In the genomic region with DNA sequence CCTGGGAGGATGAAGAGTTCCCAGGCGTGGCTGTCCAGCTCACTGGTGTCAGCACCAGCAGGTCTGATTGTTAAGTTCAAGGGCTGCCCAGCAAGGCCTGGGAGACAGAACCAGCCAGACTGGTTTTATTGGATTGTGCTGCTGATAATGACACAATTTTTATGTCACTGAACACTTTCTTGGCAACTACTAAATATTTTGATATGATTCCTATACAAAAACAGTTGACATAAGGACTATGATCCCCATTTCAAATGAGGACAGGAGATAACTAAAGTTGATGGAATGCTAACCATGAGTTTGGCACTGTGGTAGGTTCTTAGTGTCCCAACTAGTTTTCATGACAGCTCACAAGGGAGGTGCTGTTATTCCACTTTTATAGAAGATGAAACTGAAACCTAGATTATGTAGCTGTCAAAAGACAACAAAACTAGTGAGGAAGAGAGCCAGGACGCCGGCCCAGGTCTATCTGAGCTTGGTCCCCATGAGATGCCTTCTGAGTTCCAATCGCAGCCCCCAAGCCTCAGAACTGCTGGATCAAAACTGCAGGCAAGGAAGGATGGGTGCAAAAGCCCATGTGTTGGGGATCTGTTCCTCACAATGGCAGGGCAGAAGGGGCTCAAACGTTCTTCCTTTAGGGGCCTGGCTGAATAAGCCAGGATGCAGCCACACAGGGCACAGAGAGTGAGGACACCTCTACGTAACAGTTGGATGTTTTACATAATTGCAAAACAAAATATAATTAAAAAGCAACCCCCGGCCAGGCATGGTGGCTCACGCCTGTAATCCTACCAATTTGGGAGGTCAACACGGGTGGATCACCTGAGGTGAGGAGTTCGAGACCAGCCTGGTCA, we compare ENCODE assay signal across 14 cellular contexts. TPM values are rescaled to one million over a fixed set of nuclear protein-coding genes. Genes with fewer than 3 reads are reported as not detected.
DNase-seq lines count a peak whose midpoint lies in the region; ATAC-seq, FAIRE-seq and TF ChIP-seq lines count a peak whose summit lies in the region.
"Had no signal": no experiment of that assay in that cellular context is flagged by ENCODE, and none has a peak within 500 bp of the region (broad histone marks: within the 10 kb centered on the region; RNA-seq: fewer than 3 reads in every experiment).

No MANE protein-coding gene starts in this region.

- peak overlapping the region; percentile 26; the same call in 1 of the 2 replicates for H3K9ac ChIP-seq in KMS-11

- peak overlapping the region; percentile 56; the same call in 1 of the 2 replicates for H2AFZ ChIP-seq in KMS-11 (ENCODE audit: low read depth)

- no peaks in the 10 kb centered on the region for H3K79me2 ChIP-seq in KMS-11 (ENCODE audit: insufficient read depth, low read depth)

- H3K36me3 ChIP-seq in KMS-11 (ENCODE audit: insufficient read depth) (no peaks in the 10 kb centered on the region), small intestine (ENCODE audit: control insufficient read depth in 2 of 2, insufficient read depth in 2 of 2, low read length in 2 of 2) (no peaks in the 10 kb centered on the region)

- peak overlapping the region; percentile 70 for H3K4me2 ChIP-seq in KMS-11

- H3K9me3 ChIP-seq in small intestine (ENCODE audit: control insufficient read depth, low read depth) = no peaks in the 10 kb centered on the region

- peak; percentile 56 for DNase-seq in iPS-NIHi11 (ENCODE audit: low spot score)
- peak; percentile 96 for DNase-seq in small intestine
- DNase-seq in germinal center (ENCODE audit: low spot score) = no peak
- DNase-seq in NCI-H524 (lab: John Stamatoyannopoulos, UW) = no peak
- DNase-seq: activated T-cell treated with anti-CD3 and anti-CD28 coated beads for 4 hours; amniotic stem cell; CD4-positive, alpha-beta memory T cell; endodermal cell; NCI-H187 had no signal

- TF ChIP-seq CTCF in KMS-11 (conservative IDR thresholded peaks at IDR 0.05; ENCODE audit: low read depth, low read length) (no peak), VCaP (conservative IDR thresholded peaks at IDR 0.05) (no peak)

- H3K4me1 ChIP-seq in KMS-11 (ENCODE audit: low read depth, poor library complexity, severe bottlenecking) (peaks cover 35% of the 10 kb centered on the region), small intestine (ENCODE audit: control insufficient read depth in 2 of 2, insufficient read depth in 1 of 2, low read depth in 1 of 2, low read length in 1 of 2) (peaks cover 5 to 21% of the 10 kb centered on the region in 2 donors)

- ATAC-seq in HG03378 (IDR thresholded peaks at IDR 0.05; ENCODE audit: unreplicated experiment) (no peak), GM21360 (IDR thresholded peaks at IDR 0.05; ENCODE audit: unreplicated experiment) (no peak)

- H3K27me3 ChIP-seq in KMS-11 (ENCODE audit: insufficient read depth, low read depth) (no peaks in the 10 kb centered on the region), small intestine (ENCODE audit: control insufficient read depth in 2 of 2, insufficient read depth in 2 of 2, low read length in 2 of 2) (no peaks in the 10 kb centered on the region)

- H3K4me3 ChIP-seq in KMS-11 (IDR thresholded peaks at IDR 0.05; ENCODE audit: insufficient read depth, low read depth, low read length) (no peak overlapping the region), small intestine (ENCODE audit: low read depth in 1 of 2, low read length in 2 of 2) (no peak overlapping the region)

- WGBS in small intestine, 3 donors = 35 to 69% (median 49%) methylated on average over 10 of the region's 10 CpGs

- FAIRE-seq in small intestine (lab: Jason Lieb, UNC) = no peak

- H3K27ac ChIP-seq in KMS-11 (peak overlapping the region; percentile 54), VCaP (peak overlapping the region; percentile 94), small intestine (ENCODE audit: low read depth in 1 of 2, low read length in 1 of 2) (peak overlapping the region; percentile 66 to 83)

- H4K20me1 ChIP-seq in KMS-11 (ENCODE audit: insufficient read depth) = no peaks in the 10 kb centered on the region

RNA-seq across cellular contexts. Expression of gene COBL, which starts 52.8 kb away (rescaled TPM):
- polyA plus RNA-seq in small intestine = 10 to 100 TPM in 2 of 3 donors, 1 to 10 TPM in 1; 8.4 to 34.2 (median 30.8) TPM
- polyA plus RNA-seq: CD4-positive, alpha-beta memory T cell; IgD-negative memory B cell had no signal

Comparison
In these comparisons a context has a peak if more than half of its experiments do, and no peak if none do; other contexts are left out.
1. DNase-seq: peak in iPS-NIHi11 (single experiment) and small intestine (single experiment); none in germinal center (single experiment) and NCI-H524 (0 of 2).
2. Peak in every context shown above with its lines, with median percentiles within 50 percentile points of each other: H3K27ac ChIP-seq.